ENCODE assay signal across 9 cellular contexts in the genomic region with DNA sequence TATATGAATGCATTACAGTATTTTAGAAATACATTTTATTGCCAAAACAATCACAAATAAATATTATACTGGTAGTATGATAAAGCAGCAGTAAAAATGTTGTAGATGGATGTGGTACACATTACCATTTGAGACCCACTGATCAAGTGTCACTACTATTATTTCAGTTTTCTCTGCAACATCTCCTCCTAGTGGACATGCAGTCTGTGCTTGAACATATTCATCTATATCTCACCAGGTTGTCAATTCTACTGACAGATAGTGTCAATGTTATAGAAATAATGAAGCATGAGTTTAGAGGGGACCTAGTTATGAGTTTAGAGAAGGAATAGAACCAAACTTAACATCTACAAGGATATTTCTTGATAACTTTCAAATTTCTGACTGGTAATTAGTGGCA. TPM values are rescaled to one million over a fixed set of nuclear protein-coding genes. Genes with fewer than 3 reads are reported as not detected.
DNase-seq lines count a peak whose midpoint lies in the region; TF ChIP-seq lines count a peak whose summit lies in the region.
"Had no signal": no experiment of that assay in that cellular context is flagged by ENCODE, and none has a peak within 500 bp of the region (broad histone marks: within the 10 kb centered on the region; RNA-seq: fewer than 3 reads in every experiment).

No MANE protein-coding gene starts in this region.

- no peaks in the 10 kb centered on the region for H3K79me2 ChIP-seq in hepatocyte

- peak; percentile 17 for DNase-seq in AG20443 (ENCODE audit: low spot score)
- DNase-seq in GM20000 (ENCODE audit: low spot score): peak; percentile 29
- peak; percentile 17 to 26 for DNase-seq in SHP77 (lab: John Stamatoyannopoulos, UW)
- peak; percentile 10 for DNase-seq in hepatocyte (ENCODE audit: low spot score)
- DNase-seq in activated naive CD4-positive, alpha-beta T cell treated with anti-CD3 and anti-CD28 coated beads, Interleukin-2, amount 50 U/mL, for 16 hours: no peak
- DNase-seq in effector memory CD4-positive, alpha-beta T cell: no peak
- no peak for DNase-seq in NCI-H187 (lab: John Stamatoyannopoulos, UW)
- DNase-seq in activated naive CD4-positive, alpha-beta T cell (lab: John Stamatoyannopoulos, UW): no peak
- DNase-seq: thyroid gland had no signal

- H4K20me1 ChIP-seq in hepatocyte (ENCODE audit: insufficient read depth, poor library complexity, severe bottlenecking): no peaks in the 10 kb centered on the region

- no peaks in the 10 kb centered on the region for H3K9me2 ChIP-seq in hepatocyte (replicated peaks; ENCODE audit: insufficient read depth)

- no peak overlapping the region for H2AFZ ChIP-seq in hepatocyte

- TF ChIP-seq CTCF in GM20000 (IDR thresholded peaks at IDR 0.05; ENCODE audit: extremely low read depth, missing control alignments) (no peak), hepatocyte (IDR thresholded peaks at IDR 0.05; ENCODE audit: poor library complexity) (peak; percentile 46)

- H3K9me3 ChIP-seq in hepatocyte (ENCODE audit: low read depth): no peaks in the 10 kb centered on the region
- H3K9me3 ChIP-seq in effector memory CD4-positive, alpha-beta T cell (ENCODE audit: control insufficient read depth, low read length): no peaks in the 10 kb centered on the region
- H3K9me3 ChIP-seq: thyroid gland had no signal

- no peak overlapping the region for H3K27ac ChIP-seq in hepatocyte
- H3K27ac ChIP-seq in effector memory CD4-positive, alpha-beta T cell (ENCODE audit: insufficient read depth, low read length, poor library complexity, severe bottlenecking): no peak overlapping the region
- H3K27ac ChIP-seq: thyroid gland had no signal

- peaks cover 6% of the 10 kb centered on the region for H3K36me3 ChIP-seq in hepatocyte (replicated peaks; ENCODE audit: insufficient read depth, low read depth)
- H3K36me3 ChIP-seq in effector memory CD4-positive, alpha-beta T cell (ENCODE audit: control insufficient read depth, insufficient read depth, low read length): no peaks in the 10 kb centered on the region
- H3K36me3 ChIP-seq: thyroid gland had no signal

- no peaks in the 10 kb centered on the region for H3K4me1 ChIP-seq in hepatocyte (ENCODE audit: insufficient read depth)
- H3K4me1 ChIP-seq in effector memory CD4-positive, alpha-beta T cell (ENCODE audit: control insufficient read depth, insufficient read depth, low read length, poor library complexity, severe bottlenecking): no peaks in the 10 kb centered on the region
- H3K4me1 ChIP-seq: thyroid gland had no signal

- no peaks in the 10 kb centered on the region for H3K27me3 ChIP-seq in hepatocyte
- H3K27me3 ChIP-seq in effector memory CD4-positive, alpha-beta T cell (replicated peaks; ENCODE audit: control insufficient read depth, insufficient read depth, low read length, poor library complexity, severe bottlenecking): no peaks in the 10 kb centered on the region
- H3K27me3 ChIP-seq: thyroid gland had no signal

- H3K4me2 ChIP-seq in hepatocyte: no peak overlapping the region

- no peak overlapping the region for H3K4me3 ChIP-seq in hepatocyte
- H3K4me3 ChIP-seq in effector memory CD4-positive, alpha-beta T cell (ENCODE audit: insufficient read depth, low read depth, low read length, poor library complexity, severe bottlenecking): no peak overlapping the region
- H3K4me3 ChIP-seq: thyroid gland had no signal

RNA-seq across cellular contexts. Expression of a gene that starts 39.2 kb away (rescaled TPM):
- total RNA-seq in hepatocyte: 33.0 and 41.8 TPM in 2 replicates
- 9.9 and 15.2 TPM in 2 replicates for polyA plus RNA-seq in hepatocyte

Comparison
In these comparisons a context has a peak if more than half of its experiments do, and no peak if none do; other contexts are left out.
1. DNase-seq: peak in AG20443 (single experiment), GM20000 (single experiment), SHP77 (2 of 2) and hepatocyte (single experiment); none in activated naive CD4-positive, alpha-beta T cell treated with anti-CD3 and anti-CD28 coated beads, Interleukin-2, amount 50 U/mL, for 16 hours (single experiment), effector memory CD4-positive, alpha-beta T cell (0 of 3), NCI-H187 (0 of 2) and activated naive CD4-positive, alpha-beta T cell (0 of 4).